In the genomic region with DNA sequence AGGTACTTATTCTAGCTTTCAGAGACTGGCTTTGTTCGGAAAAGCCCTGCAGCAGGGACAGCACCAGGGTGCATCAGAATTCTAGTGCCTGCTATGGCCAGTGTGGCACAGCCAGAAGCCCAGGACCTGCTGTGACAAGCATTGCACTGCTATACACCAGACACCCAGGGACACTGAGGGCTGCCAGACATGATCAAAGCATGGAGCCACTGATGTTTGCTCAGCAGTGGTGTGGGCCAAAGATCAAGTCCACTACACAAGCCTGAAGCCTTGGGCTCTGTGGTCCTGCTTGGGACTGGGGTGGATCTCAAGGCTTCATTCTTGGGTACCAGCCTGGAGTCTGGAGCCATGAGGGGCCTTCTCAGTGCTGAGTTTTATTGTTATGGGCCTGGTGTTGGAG, we compare ENCODE assay signal across 17 cellular contexts.
"Had no signal": no experiment of that assay in that cellular context is flagged by ENCODE, and none has a peak within 500 bp of the region (broad histone marks: within the 10 kb centered on the region; RNA-seq: fewer than 3 reads in every experiment).

No MANE protein-coding gene starts in this region.

- H3K4me3 ChIP-seq: colonic mucosa, hepatocyte, ovary, smooth muscle cell, uterus had no signal

- H3K36me3 ChIP-seq: colonic mucosa, ovary, uterus had no signal

- H3K4me2 ChIP-seq: hepatocyte, smooth muscle cell had no signal

- H3K27ac ChIP-seq: colonic mucosa, foreskin keratinocyte, hepatocyte, ovary, uterus had no signal

- ATAC-seq: foreskin keratinocyte, natural killer cell, right cardiac atrium had no signal

- H2AFZ ChIP-seq: hepatocyte had no signal

- H3K27me3 ChIP-seq: colonic mucosa, foreskin keratinocyte, hepatocyte, ovary, uterus had no signal

- FAIRE-seq: endothelial cell of umbilical vein had no signal

- H3K4me1 ChIP-seq: colonic mucosa, foreskin keratinocyte, uterus had no signal

- DNase-seq: colonic mucosa; dermis blood vessel endothelial cell; endodermal cell; erythroblast; foreskin keratinocyte; head of caudate nucleus; mammary epithelial cell; natural killer cell; nucleus accumbens; ovary; right cardiac atrium; stimulated activated CD4-positive, alpha-beta T cell treated with anti-CD3 and anti-CD28 coated beads, Interleukin-2, amount 100 ng/mL, for 48 hours; stimulated activated naive CD4-positive, alpha-beta T cell treated with Interleukin-2 at 50 U/mL for 16 hours; uterus had no signal

- H3K9me3 ChIP-seq: colonic mucosa, ovary, uterus had no signal
